Comparison of ENCODE assay signal across 2 cellular contexts in the genomic region with DNA sequence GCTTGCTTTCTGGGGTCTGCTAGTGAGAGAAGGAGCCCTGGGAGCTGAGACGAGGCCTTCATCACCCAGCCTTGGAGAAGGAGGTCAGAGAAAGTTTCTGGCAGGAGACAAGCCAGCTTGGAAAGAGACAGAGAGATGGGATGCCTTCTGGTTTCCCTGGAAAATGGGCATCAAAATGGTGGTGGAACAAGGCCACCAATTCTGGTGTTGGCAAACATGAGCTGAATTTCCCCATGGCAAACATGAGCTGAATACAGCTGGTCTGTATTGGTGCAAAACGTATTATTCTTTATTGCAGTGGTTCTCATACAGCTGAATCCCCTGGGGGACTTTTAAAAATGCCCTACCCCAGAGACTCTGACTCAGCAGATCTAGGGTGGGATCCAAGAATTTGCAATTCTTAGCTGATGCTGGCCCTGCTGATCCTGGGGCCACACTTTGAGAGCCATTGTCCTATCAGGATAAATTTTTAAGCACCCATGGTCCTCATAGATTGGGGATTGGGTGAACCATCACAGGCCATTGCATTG.
TF ChIP-seq lines count a peak whose summit lies in the region.

No MANE protein-coding gene starts in this region.

TF ChIP-seq in A549, 52 proteins besides CTCF, POLR2A, EP300 and RAD21:
- TF ChIP-seq ZSCAN20 (CRISPR knock-in tag; IDR thresholded peaks at IDR 0.05): no peak
- TF ChIP-seq ELK1 (IDR thresholded peaks at IDR 0.05; ENCODE audit: low read depth, low read length): no peak
- no peak for TF ChIP-seq HMGXB4 (CRISPR knock-in tag; IDR thresholded peaks at IDR 0.05; ENCODE audit: borderline replicate concordance)
- no peak for TF ChIP-seq NFE2L2 (conservative IDR thresholded peaks at IDR 0.05; ENCODE audit: low read length)
- TF ChIP-seq GATA3 (IDR thresholded peaks at IDR 0.05; ENCODE audit: borderline replicate concordance): no peak
- TF ChIP-seq, protein P1, sequence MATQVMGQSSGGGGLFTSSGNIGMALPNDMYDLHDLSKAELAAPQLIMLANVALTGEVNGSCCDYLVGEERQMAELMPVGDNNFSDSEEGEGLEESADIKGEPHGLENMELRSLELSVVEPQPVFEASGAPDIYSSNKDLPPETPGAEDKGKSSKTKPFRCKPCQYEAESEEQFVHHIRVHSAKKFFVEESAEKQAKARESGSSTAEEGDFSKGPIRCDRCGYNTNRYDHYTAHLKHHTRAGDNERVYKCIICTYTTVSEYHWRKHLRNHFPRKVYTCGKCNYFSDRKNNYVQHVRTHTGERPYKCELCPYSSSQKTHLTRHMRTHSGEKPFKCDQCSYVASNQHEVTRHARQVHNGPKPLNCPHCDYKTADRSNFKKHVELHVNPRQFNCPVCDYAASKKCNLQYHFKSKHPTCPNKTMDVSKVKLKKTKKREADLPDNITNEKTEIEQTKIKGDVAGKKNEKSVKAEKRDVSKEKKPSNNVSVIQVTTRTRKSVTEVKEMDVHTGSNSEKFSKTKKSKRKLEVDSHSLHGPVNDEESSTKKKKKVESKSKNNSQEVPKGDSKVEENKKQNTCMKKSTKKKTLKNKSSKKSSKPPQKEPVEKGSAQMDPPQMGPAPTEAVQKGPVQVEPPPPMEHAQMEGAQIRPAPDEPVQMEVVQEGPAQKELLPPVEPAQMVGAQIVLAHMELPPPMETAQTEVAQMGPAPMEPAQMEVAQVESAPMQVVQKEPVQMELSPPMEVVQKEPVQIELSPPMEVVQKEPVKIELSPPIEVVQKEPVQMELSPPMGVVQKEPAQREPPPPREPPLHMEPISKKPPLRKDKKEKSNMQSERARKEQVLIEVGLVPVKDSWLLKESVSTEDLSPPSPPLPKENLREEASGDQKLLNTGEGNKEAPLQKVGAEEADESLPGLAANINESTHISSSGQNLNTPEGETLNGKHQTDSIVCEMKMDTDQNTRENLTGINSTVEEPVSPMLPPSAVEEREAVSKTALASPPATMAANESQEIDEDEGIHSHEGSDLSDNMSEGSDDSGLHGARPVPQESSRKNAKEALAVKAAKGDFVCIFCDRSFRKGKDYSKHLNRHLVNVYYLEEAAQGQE (IDR thresholded peaks at IDR 0.05): no peak
- TF ChIP-seq, protein P2, sequence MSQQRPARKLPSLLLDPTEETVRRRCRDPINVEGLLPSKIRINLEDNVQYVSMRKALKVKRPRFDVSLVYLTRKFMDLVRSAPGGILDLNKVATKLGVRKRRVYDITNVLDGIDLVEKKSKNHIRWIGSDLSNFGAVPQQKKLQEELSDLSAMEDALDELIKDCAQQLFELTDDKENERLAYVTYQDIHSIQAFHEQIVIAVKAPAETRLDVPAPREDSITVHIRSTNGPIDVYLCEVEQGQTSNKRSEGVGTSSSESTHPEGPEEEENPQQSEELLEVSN (IDR thresholded peaks at IDR 0.05; ENCODE audit: borderline replicate concordance, low read depth): no peak
- TF ChIP-seq NPAS2 (CRISPR knock-in tag; IDR thresholded peaks at IDR 0.05; ENCODE audit: borderline replicate concordance): no peak
- TF ChIP-seq CBX8 (IDR thresholded peaks at IDR 0.05): no peak
- no peak for TF ChIP-seq PHF8 (IDR thresholded peaks at IDR 0.05; ENCODE audit: borderline replicate concordance, low read depth)
- TF ChIP-seq MAZ (IDR thresholded peaks at IDR 0.05; ENCODE audit: borderline replicate concordance, low read depth, low read length): no peak

TF ChIP-seq in IMR-90, 13 proteins besides CTCF, POLR2A, EP300 and RAD21:
- TF ChIP-seq MXI1 (IDR thresholded peaks at IDR 0.05; ENCODE audit: borderline replicate concordance, low read depth, low read length) (no peak), MAFK (IDR thresholded peaks at IDR 0.05; ENCODE audit: low read depth, low read length) (0 out of 2 replicates have a peak, but pooled peaks have one; percentile 8)
- TF ChIP-seq, protein P3, sequence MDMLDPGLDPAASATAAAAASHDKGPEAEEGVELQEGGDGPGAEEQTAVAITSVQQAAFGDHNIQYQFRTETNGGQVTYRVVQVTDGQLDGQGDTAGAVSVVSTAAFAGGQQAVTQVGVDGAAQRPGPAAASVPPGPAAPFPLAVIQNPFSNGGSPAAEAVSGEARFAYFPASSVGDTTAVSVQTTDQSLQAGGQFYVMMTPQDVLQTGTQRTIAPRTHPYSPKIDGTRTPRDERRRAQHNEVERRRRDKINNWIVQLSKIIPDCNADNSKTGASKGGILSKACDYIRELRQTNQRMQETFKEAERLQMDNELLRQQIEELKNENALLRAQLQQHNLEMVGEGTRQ (IDR thresholded peaks at IDR 0.05; ENCODE audit: low read depth, low read length): no peak
